14 cellular contexts compared by ENCODE assay signal in the genomic region with DNA sequence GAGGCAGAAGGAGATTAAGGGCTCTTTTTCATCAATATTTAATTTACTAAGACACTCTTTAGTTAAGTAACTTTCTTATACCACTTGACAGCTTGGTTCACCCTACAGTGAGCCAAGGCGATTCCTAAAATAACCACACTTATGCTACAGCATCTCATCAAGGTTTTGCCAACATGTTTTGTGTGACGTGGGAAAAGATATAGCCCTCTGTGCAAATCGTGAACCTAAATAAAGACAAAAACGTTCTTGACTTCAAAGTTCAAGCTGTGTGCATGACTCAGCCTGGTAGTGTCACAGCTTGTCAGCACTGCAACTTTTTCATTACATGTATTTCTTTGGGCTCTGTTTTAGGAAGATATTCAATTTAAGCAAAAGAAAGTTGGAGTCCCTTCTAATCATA.
A peak's percentile ranks its signal among the peaks of the same experiment; 100 is the strongest.
DNase-seq lines count a peak whose midpoint lies in the region; ATAC-seq and TF ChIP-seq lines count a peak whose summit lies in the region.
"Had no signal": no experiment of that assay in that cellular context is flagged by ENCODE, and none has a peak within 500 bp of the region (broad histone marks: within the 10 kb centered on the region; RNA-seq: fewer than 3 reads in every experiment).

No MANE protein-coding gene starts in this region.

- POLR2A ChIA-PET in activated CD4-positive, alpha-beta T cell treated with anti-CD3 and anti-CD28 coated beads for 36 hours (lab: Charles Lee), result no interaction called here

- no peaks in the 10 kb centered on the region for H3K27me3 Mint-ChIP-seq in activated CD4-positive, alpha-beta T cell treated with anti-CD3 and anti-CD28 coated beads for 36 hours
- H3K27me3 Mint-ChIP-seq: activated CD4-positive, alpha-beta memory T cell treated with anti-CD3 and anti-CD28 coated beads for 36 hours; naive B cell had no signal

- H3K4me3 ChIP-seq in fibroblast of villous mesenchyme (ENCODE audit: low read depth, low read length), result no peak overlapping the region
- H3K4me3 ChIP-seq in skeletal muscle cell (ENCODE audit: low read depth, low read length), result no peak overlapping the region

- no peak overlapping the region for H3K27ac Mint-ChIP-seq in activated CD4-positive, alpha-beta T cell treated with anti-CD3 and anti-CD28 coated beads for 36 hours
- H3K27ac Mint-ChIP-seq: activated CD4-positive, alpha-beta memory T cell treated with anti-CD3 and anti-CD28 coated beads for 36 hours; activated T-helper 1 cell treated with anti-CD3 and anti-CD28 coated beads, Interleukin-12 subunit alpha, Interleukin-12 subunit beta, Interleukin-2, Interleukin-4 antibody, amounts not matched to agents 30 ng/mL and 10 ng/mL and 1 ng/mL, durations not matched to agents 14 hours and 24 hours and 36 hours; naive B cell had no signal

- no peaks in the 10 kb centered on the region for H3K36me3 Mint-ChIP-seq in activated CD4-positive, alpha-beta T cell treated with anti-CD3 and anti-CD28 coated beads for 36 hours (ENCODE audit: low read depth)
- H3K36me3 Mint-ChIP-seq: activated CD4-positive, alpha-beta memory T cell treated with anti-CD3 and anti-CD28 coated beads for 36 hours; naive B cell had no signal

- H3K9me3 Mint-ChIP-seq in activated CD4-positive, alpha-beta T cell treated with anti-CD3 and anti-CD28 coated beads for 36 hours (ENCODE audit: low read depth), result no peaks in the 10 kb centered on the region
- H3K9me3 Mint-ChIP-seq: naive B cell had no signal

- H3K4me3 Mint-ChIP-seq in activated CD4-positive, alpha-beta T cell treated with anti-CD3 and anti-CD28 coated beads for 36 hours, result no peak overlapping the region
- H3K4me3 Mint-ChIP-seq: activated CD4-positive, alpha-beta memory T cell treated with anti-CD3 and anti-CD28 coated beads for 36 hours; activated T-helper 1 cell treated with anti-CD3 and anti-CD28 coated beads, Interleukin-12 subunit alpha, Interleukin-12 subunit beta, Interleukin-2, Interleukin-4 antibody, amounts not matched to agents 30 ng/mL and 10 ng/mL and 1 ng/mL, durations not matched to agents 14 hours and 24 hours and 36 hours; naive B cell had no signal

- ATAC-seq in activated CD4-positive, alpha-beta T cell treated with anti-CD3 and anti-CD28 coated beads for 36 hours, result no peak
- ATAC-seq: SK-N-SH treated with all-trans-retinoic acid at 6 μM for 48 hours had no signal

- TF ChIP-seq CTCF in fibroblast of villous mesenchyme (IDR thresholded peaks at IDR 0.05; ENCODE audit: insufficient read depth, low read depth, low read length), result no peak

- intact Hi-C loops in activated CD4-positive, alpha-beta T cell treated with anti-CD3 and anti-CD28 coated beads for 36 hours (cut with DNase I, micrococcal nuclease), result no loop called here

- H3K4me1 Mint-ChIP-seq in activated CD4-positive, alpha-beta T cell treated with anti-CD3 and anti-CD28 coated beads for 36 hours, result no peaks in the 10 kb centered on the region
- H3K4me1 Mint-ChIP-seq: naive B cell had no signal

- CTCF ChIA-PET in activated CD4-positive, alpha-beta T cell treated with anti-CD3 and anti-CD28 coated beads for 36 hours (lab: Charles Lee), result interaction anchor here (1.1 kb wide), 1 partner anchor 10 kb away, joined by 3 read pairs; no protein-coding TSS in a partner anchor

- DNase-seq in HPDE6-E6E7 (ENCODE audit: extremely low spot score), result peak; percentile 8
- DNase-seq in astrocyte of the hippocampus (ENCODE audit: low read depth, low spot score), result peak; percentile 36
- peak; percentile 7 for DNase-seq in fibroblast of villous mesenchyme (ENCODE audit: low read depth)
- peak; percentile 55 for DNase-seq in skeletal muscle cell (ENCODE audit: low read depth)
- DNase-seq in stimulated activated CD8-positive, alpha-beta memory T cell treated with anti-CD3 and anti-CD28 coated beads, Interleukin-4, amount 100 ng/mL, for 48 hours, result no peak
- DNase-seq in activated CD4-positive, alpha-beta T cell treated with anti-CD3 and anti-CD28 coated beads for 36 hours, result no peak
- DNase-seq in LoVo (ENCODE audit: low spot score), result no peak
- DNase-seq: activated CD4-positive, alpha-beta memory T cell treated with anti-CD3 and anti-CD28 coated beads for 36 hours; cortex of kidney; Karpas-422; naive B cell; NCI-H1694 treated with DMSO at 0.1 percent for 48 hours had no signal

Comparison
In these comparisons a context has a peak if more than half of its experiments do, and no peak if none do; other contexts are left out.
1. DNase-seq: peak in HPDE6-E6E7 (single experiment), astrocyte of the hippocampus (single experiment), fibroblast of villous mesenchyme (single experiment) and skeletal muscle cell (single experiment); none in stimulated activated CD8-positive, alpha-beta memory T cell treated with anti-CD3 and anti-CD28 coated beads, Interleukin-4, amount 100 ng/mL, for 48 hours (single experiment), activated CD4-positive, alpha-beta T cell treated with anti-CD3 and anti-CD28 coated beads for 36 hours (single experiment) and LoVo (single experiment).